ENCODE assay signal across 22 cellular contexts in genomic region chr17:21008992-21009671, GRCh38. TPM values are rescaled to one million over a fixed set of nuclear protein-coding genes. Genes with fewer than 3 reads are reported as not detected.
DNase-seq lines count a peak whose midpoint lies in the region; ATAC-seq, FAIRE-seq and TF ChIP-seq lines count a peak whose summit lies in the region.
"Had no signal": no experiment of that assay in that cellular context is flagged by ENCODE, and none has a peak within 500 bp of the region (broad histone marks: within the 10 kb centered on the region; RNA-seq: fewer than 3 reads in every experiment).

No MANE protein-coding gene starts in this region.

- no peak overlapping the region for H2BK12ac ChIP-seq in mesenchymal stem cell (ENCODE audit: low read length in 2 of 2)

- TF ChIP-seq CTCF in GM12878 (IDR thresholded peaks at IDR 0.05 in 2 of 3, conservative IDR thresholded peaks at IDR 0.05 in 1 of 3; ENCODE audit: control insufficient read depth in 2 of 3, extremely low read depth in 1 of 3, insufficient read depth in 1 of 3, low read depth in 3 of 3, low read length in 3 of 3) = no peak
- no peak for TF ChIP-seq CTCF in neural crest cell (conservative IDR thresholded peaks at IDR 0.05)

- no peak overlapping the region for H3K23ac ChIP-seq in mesenchymal stem cell (ENCODE audit: low read length in 2 of 2)

- H4K8ac ChIP-seq in mesenchymal stem cell (ENCODE audit: low read length) = no peak overlapping the region

- H3K14ac ChIP-seq in mesenchymal stem cell (ENCODE audit: low read length in 2 of 2) = no peak overlapping the region

- peak; percentile 21; the same call in 1 of the 2 replicates for TF ChIP-seq POLR2A in GM12878 (IDR thresholded peaks at IDR 0.05; ENCODE audit: low read depth, low read length)

- H2AK5ac ChIP-seq in mesenchymal stem cell (ENCODE audit: low read length, severe bottlenecking) = no peak overlapping the region

- no peak for ATAC-seq in left ventricle myocardium superior
- no peak for ATAC-seq in GM12878
- no peak for ATAC-seq in GM19395 (IDR thresholded peaks at IDR 0.05; ENCODE audit: unreplicated experiment)
- no peak for ATAC-seq in GM19467 (IDR thresholded peaks at IDR 0.05; ENCODE audit: unreplicated experiment)
- ATAC-seq: HCT116 had no signal

- no peak overlapping the region for H2BK120ac ChIP-seq in mesenchymal stem cell (ENCODE audit: low read depth, low read length)

- POLR2A ChIA-PET in GM12878 (lab: Charles Lee) = no interaction called here

- H3K79me1 ChIP-seq in mesenchymal stem cell (replicated peaks; ENCODE audit: low read length, poor library complexity, severe bottlenecking) = peaks cover 24% of the 10 kb centered on the region

- no peak for FAIRE-seq in GM12878 (lab: Jason Lieb, UNC)
- FAIRE-seq: GM12891, H1 had no signal

- in situ Hi-C loops in GM12878 (cut with MboI) = no loop called here

- H3K18ac ChIP-seq in mesenchymal stem cell (ENCODE audit: low read depth in 1 of 2, low read length in 2 of 2) = no peak overlapping the region

- H3K4me1 ChIP-seq in GM12878 (ENCODE audit: control insufficient read depth, insufficient read depth, low read length) (no peaks in the 10 kb centered on the region), mesenchymal stem cell (ENCODE audit: control insufficient read depth, insufficient read depth, low read depth, low read length) (peaks cover 3% of the 10 kb centered on the region)
- H3K4me1 ChIP-seq: Peyer's patch, SJSA1 had no signal

- no peak overlapping the region for H4K91ac ChIP-seq in mesenchymal stem cell (ENCODE audit: low read length)

- no peak overlapping the region for H2BK15ac ChIP-seq in mesenchymal stem cell (ENCODE audit: low read depth, poor library complexity, severe bottlenecking)

- no peak overlapping the region for H3K27ac ChIP-seq in GM12878 (ENCODE audit: control insufficient read depth, insufficient read depth)
- H3K27ac ChIP-seq in mesenchymal stem cell (ENCODE audit: low read length, poor library complexity, severe bottlenecking) = no peak overlapping the region
- H3K27ac ChIP-seq: Peyer's patch, SJSA1 had no signal

- H3K9ac ChIP-seq in GM12878 (ENCODE audit: control insufficient read depth, insufficient read depth, low read length) (no peak overlapping the region), mesenchymal stem cell (ENCODE audit: low read length) (no peak overlapping the region)

- H3K79me2 ChIP-seq in GM12878 (ENCODE audit: control insufficient read depth, insufficient read depth, low read length) = no peaks in the 10 kb centered on the region

- no peaks in the 10 kb centered on the region for H3K27me3 Mint-ChIP-seq in neural crest cell (ENCODE audit: low read depth)
- H3K27me3 Mint-ChIP-seq: B cell had no signal

- H3K27me3 ChIP-seq in GM12878 (replicated peaks in 1 of 2; ENCODE audit: control insufficient read depth in 2 of 2, insufficient read depth in 2 of 2, low read length in 1 of 2) (no peaks in the 10 kb centered on the region), mesenchymal stem cell (ENCODE audit: control insufficient read depth in 1 of 2, insufficient read depth in 1 of 2, low read length in 2 of 2) (no peaks in the 10 kb centered on the region)
- H3K27me3 ChIP-seq: Peyer's patch, SJSA1 had no signal

- no peak for TF ChIP-seq EP300 in GM12878 (IDR thresholded peaks at IDR 0.05; ENCODE audit: borderline replicate concordance in 1 of 2, control insufficient read depth in 1 of 2, low read depth in 2 of 2, low read length in 2 of 2)

- CTCF ChIA-PET in GM12878 (lab: Yijun Ruan, JAX) = interaction anchor here (1.0 kb wide), 1 partner anchor 16 kb away, joined by 4 read pairs; no protein-coding TSS in a partner anchor

- peaks cover 14% of the 10 kb centered on the region for H3K4me1 Mint-ChIP-seq in neural crest cell

- H3K4ac ChIP-seq in mesenchymal stem cell (ENCODE audit: low read depth in 1 of 2, low read length in 2 of 2) = no peak overlapping the region

- H3K36me3 Mint-ChIP-seq in neural crest cell (ENCODE audit: low read depth) = peaks cover 48% of the 10 kb centered on the region

- WGBS in GM12878 (ENCODE audit: insufficient coverage, insufficient replicate concordance, low lambda C conversion rate, missing lambda C conversion rate) = 96% methylated on average over 10 of the region's 10 CpGs
- WGBS in mesenchymal stem cell = 85% methylated on average over 7 of the region's 10 CpGs

- H3K4me3 Mint-ChIP-seq in neural crest cell = peak overlapping the region; percentile 23
- H3K4me3 Mint-ChIP-seq: B cell had no signal

- no peaks in the 10 kb centered on the region for H3K9me3 Mint-ChIP-seq in neural crest cell

- H3K4me2 ChIP-seq in GM12878 (ENCODE audit: control insufficient read depth, insufficient read depth) (no peak overlapping the region), mesenchymal stem cell (ENCODE audit: low read length, poor library complexity, severe bottlenecking) (no peak overlapping the region)

- BruUV-seq in GM12878 (replicated peaks; lab: Mats Ljungman, UMichigan) = no TSS peak

- H3K36me3 ChIP-seq in GM12878 (ENCODE audit: control insufficient read depth in 2 of 2, insufficient read depth in 2 of 2, low read length in 1 of 2) (peaks cover 52 to 75% of the 10 kb centered on the region in 2 experiments), mesenchymal stem cell (ENCODE audit: control insufficient read depth in 1 of 2, insufficient read depth in 2 of 2, low read depth in 1 of 2, low read length in 2 of 2) (peaks cover 82 to 97% of the 10 kb centered on the region in 2 experiments)

- no peak overlapping the region for H3K27ac Mint-ChIP-seq in neural crest cell (ENCODE audit: unreplicated experiment)
- H3K27ac Mint-ChIP-seq: B cell had no signal

- no peak for TF ChIP-seq RAD21 in GM12878 (IDR thresholded peaks at IDR 0.05; ENCODE audit: insufficient read depth, low read depth, low read length)

- intact Hi-C loops in cardiac septum (cut with DNase I) (no loop called here), left ventricle myocardium superior (cut with micrococcal nuclease) (no loop called here), GM12878 (cut with micrococcal nuclease; ENCODE audit: unreplicated experiment) (no loop called here)

- RAD21 ChIA-PET in GM12878 (lab: Charles Lee; ENCODE audit: unreplicated experiment) = no interaction called here

- peaks cover 3% of the 10 kb centered on the region; the same call in 1 of the 2 replicates for H4K20me1 ChIP-seq in GM12878 (ENCODE audit: control insufficient read depth, insufficient read depth)

- H2BK5ac ChIP-seq in mesenchymal stem cell (ENCODE audit: low read depth, low read length, poor library complexity, severe bottlenecking) = no peak overlapping the region

- H3K4me3 ChIP-seq in GM12878 (no peak overlapping the region), mesenchymal stem cell (ENCODE audit: insufficient read depth in 1 of 2, low read depth in 1 of 2, low read length in 2 of 2) (no peak overlapping the region)
- H3K4me3 ChIP-seq: Peyer's patch, SJSA1 had no signal

- H3K9me3 ChIP-seq in GM12878 (replicated peaks; ENCODE audit: control insufficient read depth, insufficient read depth, low read length) = no peaks in the 10 kb centered on the region
- no peaks in the 10 kb centered on the region for H3K9me3 ChIP-seq in mesenchymal stem cell (ENCODE audit: control insufficient read depth, low read length)
- H3K9me3 ChIP-seq: Peyer's patch, SJSA1 had no signal

- DNase-seq in cardiac septum (ENCODE audit: low spot score) = peak; percentile 26
- DNase-seq in left ventricle myocardium superior = no peak
- DNase-seq in GM12878 (ENCODE audit: low read depth, low spot score) = no peak
- DNase-seq in neural crest cell (ENCODE audit: low read depth, low spot score) = no peak
- no peak for DNase-seq in mesenchymal stem cell
- DNase-seq: DMS79 treated with DMSO at 0.1 percent for 48 hours; KG1; NCI-H1092 treated with DMSO at 0.1 percent for 48 hours; NCI-H1436 treated with DMSO at 0.1 percent for 48 hours; NCI-H1930; NCI-H345; NCI-H524; NCI-H774; NK-92 treated with Interleukin-12 subunit alpha and Interleukin-12 subunit beta, amount 100 ng/mL, for 24 hours; Peyer's patch had no signal

- SMC1A ChIA-PET in GM12878 (lab: Charles Lee; ENCODE audit: uncharacterized antibody, unreplicated experiment) = no interaction called here

- H2AFZ ChIP-seq in GM12878 (ENCODE audit: control insufficient read depth, low read depth, low read length) (no peak overlapping the region), mesenchymal stem cell (ENCODE audit: low read depth, low read length) (no peak overlapping the region)

RNA-seq across cellular contexts. Expression of gene USP22, which starts 33.7 kb away (rescaled TPM):
- 200 TPM for total RNA-seq in cardiac septum
- 144 TPM for total RNA-seq in left ventricle myocardium superior
- 204 and 220 TPM in 2 replicates for total RNA-seq in GM12878 (2013; cell fraction: nucleolus; rRNA removed)
- 130 and 140 TPM in 2 replicates for total RNA-seq in GM12878 (2014; rRNA removed)
- 78.0 and 82.1 TPM in 2 replicates for total RNA-seq in GM12878 (2014; rRNA removed; fragmentation: Illumina TruSeq; extraction: Trizol)
- 200 and 218 TPM in 2 replicates for total RNA-seq in GM12878 (2021)
- polyA plus RNA-seq in GM12878 (2011; ENCODE audit: low read depth) = 71.5 TPM
- 62.7 and 113 TPM in 2 replicates for polyA plus RNA-seq in GM12878 (2011; rRNA removed)
- polyA plus RNA-seq in GM12878 (2011; cell fraction: cytosol; rRNA removed) = 98.3 and 104 TPM in 2 replicates
- polyA plus RNA-seq in GM12878 (2011; cell fraction: nucleus; rRNA removed) = 131 and 163 TPM in 2 replicates
- polyA plus RNA-seq in GM12878 (2012) = 62.2 and 71.3 TPM in 2 replicates
- 101 and 114 TPM in 2 replicates for polyA plus RNA-seq in GM12878 (2014; fragmentation: Illumina TruSeq; extraction: Trizol)
- 10 to 100 TPM; 10.8 to 11.6 TPM for polyA plus RNA-seq in GM12878 (2014; fragmentation: Nextera tagmentation; extraction: Ambion mirVana)
- polyA plus RNA-seq in GM12878 (2014; rRNA removed) = 106 and 116 TPM in 2 replicates
- 10 to 100 TPM; 85.6 to 91.9 TPM for polyA plus RNA-seq in GM12878 (2016; fragmentation: Nextera tagmentation; extraction: Ambion mirVana)
- polyA minus RNA-seq in GM12878 (2011; rRNA and poly(A)+ RNA removed) = 147 and 182 TPM in 2 replicates
- 69.5 and 91.4 TPM in 2 replicates for polyA minus RNA-seq in GM12878 (2011; cell fraction: cytosol; rRNA and poly(A)+ RNA removed)
- 50.4 and 99.9 TPM in 2 replicates for polyA minus RNA-seq in GM12878 (2011; cell fraction: nucleus; rRNA and poly(A)+ RNA removed)
- total RNA-seq in neural crest cell = 386 and 390 TPM in 2 replicates
- polyA plus RNA-seq in mesenchymal stem cell (2013, experiment 1 of 2) = 105 TPM
- 108 TPM for polyA plus RNA-seq in mesenchymal stem cell (2013, experiment 2 of 2)
